Comparison of ENCODE assay signal across 19 cellular contexts in genomic region chr16:51147776-51148673, GRCh38. TPM values are rescaled to one million over a fixed set of nuclear protein-coding genes. Genes with fewer than 3 reads are reported as not detected.
DNase-seq lines count a peak whose midpoint lies in the region; TF ChIP-seq lines count a peak whose summit lies in the region.
"Had no signal": no experiment of that assay in that cellular context is flagged by ENCODE, and none has a peak within 500 bp of the region (broad histone marks: within the 10 kb centered on the region; RNA-seq: fewer than 3 reads in every experiment).

No MANE protein-coding gene starts in this region.

- H3K9me3 ChIP-seq in A673 (ENCODE audit: low read depth, low read length, poor library complexity, severe bottlenecking): no peaks in the 10 kb centered on the region
- H3K9me3 ChIP-seq: neutrophil, testis had no signal

- no peaks in the 10 kb centered on the region for H3K9me3 Mint-ChIP-seq in nephron
- H3K9me3 Mint-ChIP-seq: activated naive CD8-positive, alpha-beta T cell treated with anti-CD3 and anti-CD28 coated beads, Interleukin-2, amount 50 U/mL, for 24 hours had no signal

- CTCF ChIA-PET in A673 (lab: Charles Lee): no interaction called here

- POLR2A ChIA-PET in A673 (lab: Charles Lee; ENCODE audit: low non-redundant PET): no interaction called here

- H3K4me1 ChIP-seq in A673 (ENCODE audit: insufficient read depth, low read length, poor library complexity, severe bottlenecking): peaks cover 40% of the 10 kb centered on the region
- H3K4me1 ChIP-seq: testis had no signal

- peaks cover 89% of the 10 kb centered on the region for H3K27me3 Mint-ChIP-seq in nephron (ENCODE audit: low read depth)

- H3K27ac ChIP-seq in A673 (ENCODE audit: low read depth, low read length, poor library complexity, severe bottlenecking): peak overlapping the region; percentile 94
- H3K27ac ChIP-seq: neutrophil, testis had no signal

- peaks cover 24% of the 10 kb centered on the region for H3K27me3 ChIP-seq in A673 (replicated peaks; ENCODE audit: insufficient read depth, low read depth, low read length, poor library complexity)
- H3K27me3 ChIP-seq: testis had no signal

- intact Hi-C loops in A673 (cut with micrococcal nuclease; ENCODE audit: unreplicated experiment): loop anchor here (5.0 to 10.0 kb wide), 2 partner anchors 407 to 834 kb away; no protein-coding TSS in a partner anchor

- no TSS peak for BruUV-seq in A673 (replicated peaks; lab: Mats Ljungman, UMichigan)

- H3K27ac Mint-ChIP-seq in nephron: peak overlapping the region; percentile 92 to 97 (median 92)
- H3K27ac Mint-ChIP-seq: activated CD4-positive, alpha-beta T cell treated with anti-CD3 and anti-CD28 coated beads for 36 hours; activated naive CD8-positive, alpha-beta T cell treated with anti-CD3 and anti-CD28 coated beads, Interleukin-2, amount 50 U/mL, for 24 hours had no signal

- DNase-seq in A673 (ENCODE audit: low spot score): no peak
- peak; percentile 33 for DNase-seq in M059J (ENCODE audit: low read depth)
- peak; percentile 48 for DNase-seq in fibroblast of villous mesenchyme (ENCODE audit: low read depth)
- no peak for DNase-seq in NCI-H345 (lab: John Stamatoyannopoulos, UW)
- no peak for DNase-seq in NCI-H2196 (lab: John Stamatoyannopoulos, UW; ENCODE audit: unreplicated experiment)
- DNase-seq in central memory CD4-positive, alpha-beta T cell: no peak
- DNase-seq in stimulated activated CD4-positive, alpha-beta T cell treated with anti-CD3 and anti-CD28 coated beads, Interleukin-15, amount 100 ng/mL, for 24 hours: no peak
- DNase-seq: activated CD4-positive, alpha-beta T cell treated with anti-CD3 and anti-CD28 coated beads for 36 hours; activated naive CD8-positive, alpha-beta T cell treated with anti-CD3 and anti-CD28 coated beads, Interleukin-2, amount 50 U/mL, for 24 hours; activated T-cell treated with anti-CD3 and anti-CD28 coated beads, Interleukin-2, amount 50 U/mL, for 1 hour; left colon; NCI-H1048; NCI-H226; stimulated activated CD4-positive, alpha-beta T cell treated with anti-CD3 and anti-CD28 coated beads, Interleukin-12 subunit alpha, Interleukin-12 subunit beta, amount 100 ng/mL, for 4 hours; SW 1271; testis had no signal

- peak overlapping the region; percentile 83 to 89 (median 89) for H3K4me3 Mint-ChIP-seq in nephron
- H3K4me3 Mint-ChIP-seq: activated CD4-positive, alpha-beta T cell treated with anti-CD3 and anti-CD28 coated beads for 36 hours; activated naive CD8-positive, alpha-beta T cell treated with anti-CD3 and anti-CD28 coated beads, Interleukin-2, amount 50 U/mL, for 24 hours had no signal

- H3K36me3 ChIP-seq in A673 (ENCODE audit: insufficient read depth, low read length, poor library complexity, severe bottlenecking): no peaks in the 10 kb centered on the region
- H3K36me3 ChIP-seq: neutrophil had no signal

- H3K36me3 Mint-ChIP-seq in nephron (ENCODE audit: low read depth): peaks cover 2% of the 10 kb centered on the region

- no peak for TF ChIP-seq CTCF in A673 (conservative IDR thresholded peaks at IDR 0.05; ENCODE audit: low read depth, low read length)
- TF ChIP-seq CTCF in fibroblast of villous mesenchyme (IDR thresholded peaks at IDR 0.05; ENCODE audit: insufficient read depth, low read depth, low read length): no peak
- TF ChIP-seq CTCF in nephron (IDR thresholded peaks at IDR 0.05; ENCODE audit: unreplicated experiment in 3 of 3): no peak

- H3K4me3 ChIP-seq in A673 (ENCODE audit: low read depth, low read length, poor library complexity, severe bottlenecking) (peak overlapping the region; percentile 70), fibroblast of villous mesenchyme (ENCODE audit: low read depth, low read length) (peak overlapping the region; percentile 29)
- H3K4me3 ChIP-seq: testis had no signal

- H3K4me1 Mint-ChIP-seq in nephron: peaks cover 20% of the 10 kb centered on the region

RNA-seq across cellular contexts. Expression of gene SALL1, which starts 3.0 kb away (rescaled TPM):
- 24.8 and 28.1 TPM in 2 replicates for total RNA-seq in A673 (2021)
- 9.5 and 12.1 TPM in 2 replicates for total RNA-seq in M059J (2014; rRNA removed; shearing (Covaris generic))
- 3.5 and 4.5 TPM in 2 replicates for total RNA-seq in fibroblast of villous mesenchyme
- total RNA-seq: activated CD4-positive, alpha-beta T cell treated with anti-CD3 and anti-CD28 coated beads for 36 hours; dermis microvascular lymphatic vessel endothelial cell had no signal

Comparison
In these comparisons a context has a peak if more than half of its experiments do, and no peak if none do; other contexts are left out.
1. DNase-seq: peak in M059J (single experiment) and fibroblast of villous mesenchyme (single experiment); none in A673 (single experiment), NCI-H345 (single experiment), NCI-H2196 (single experiment), central memory CD4-positive, alpha-beta T cell (single experiment) and stimulated activated CD4-positive, alpha-beta T cell treated with anti-CD3 and anti-CD28 coated beads, Interleukin-15, amount 100 ng/mL, for 24 hours (single experiment).